In the genomic region with DNA sequence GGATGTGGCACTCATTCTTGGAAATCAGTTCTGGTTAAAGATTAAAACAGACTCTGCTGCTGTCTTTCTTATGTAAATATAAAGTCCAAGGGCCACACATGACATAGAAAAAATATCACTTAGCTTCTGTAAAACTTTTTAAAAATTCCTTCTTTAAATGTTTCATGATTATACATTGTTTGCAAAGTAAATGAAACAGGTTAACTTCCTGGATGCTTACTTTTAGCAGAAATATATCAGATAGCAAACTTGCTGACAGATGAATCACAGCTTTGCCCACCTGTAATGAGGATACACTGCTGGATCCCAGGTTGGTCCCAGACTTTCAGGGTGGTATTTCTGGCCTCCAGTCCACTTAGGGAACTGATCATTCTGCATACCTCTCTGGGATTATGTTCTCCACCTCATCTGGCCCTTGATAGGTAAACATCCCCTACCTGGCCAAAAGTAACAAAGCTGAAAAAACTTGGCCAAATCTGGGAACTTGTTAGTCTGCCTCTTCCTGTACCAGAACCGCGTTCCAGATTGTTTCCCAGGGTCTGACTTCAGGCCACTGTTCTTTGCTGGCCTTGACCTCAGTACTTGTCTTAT, we compare ENCODE assay signal across 2 cellular contexts.
TF ChIP-seq lines count a peak whose summit lies in the region.

No MANE protein-coding gene starts in this region.

TF ChIP-seq in GM23338, 12 proteins besides CTCF, POLR2A, EP300 and RAD21 (continued from another document):
- TF ChIP-seq, protein P1, sequence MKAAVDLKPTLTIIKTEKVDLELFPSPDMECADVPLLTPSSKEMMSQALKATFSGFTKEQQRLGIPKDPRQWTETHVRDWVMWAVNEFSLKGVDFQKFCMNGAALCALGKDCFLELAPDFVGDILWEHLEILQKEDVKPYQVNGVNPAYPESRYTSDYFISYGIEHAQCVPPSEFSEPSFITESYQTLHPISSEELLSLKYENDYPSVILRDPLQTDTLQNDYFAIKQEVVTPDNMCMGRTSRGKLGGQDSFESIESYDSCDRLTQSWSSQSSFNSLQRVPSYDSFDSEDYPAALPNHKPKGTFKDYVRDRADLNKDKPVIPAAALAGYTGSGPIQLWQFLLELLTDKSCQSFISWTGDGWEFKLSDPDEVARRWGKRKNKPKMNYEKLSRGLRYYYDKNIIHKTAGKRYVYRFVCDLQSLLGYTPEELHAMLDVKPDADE (IDR thresholded peaks at IDR 0.05) = no peak
- TF ChIP-seq CREB1 (CRISPR knock-in tag; IDR thresholded peaks at IDR 0.05; ENCODE audit: low read depth) (no peak), JUNB (IDR thresholded peaks at IDR 0.05; ENCODE audit: unreplicated experiment) (no peak), EZH2phosphoT487 (IDR thresholded peaks at IDR 0.05; ENCODE audit: unreplicated experiment) (no peak), EZH2 (IDR thresholded peaks at IDR 0.05; ENCODE audit: low read depth, unreplicated experiment) (no peak), POLR2AphosphoS5 (IDR thresholded peaks at IDR 0.05; ENCODE audit: low read depth) (no peak), STAT1 (IDR thresholded peaks at IDR 0.05; ENCODE audit: unreplicated experiment) (no peak), NANOG (IDR thresholded peaks at IDR 0.05; ENCODE audit: borderline replicate concordance) (no peak)
- TF ChIP-seq, protein P2, sequence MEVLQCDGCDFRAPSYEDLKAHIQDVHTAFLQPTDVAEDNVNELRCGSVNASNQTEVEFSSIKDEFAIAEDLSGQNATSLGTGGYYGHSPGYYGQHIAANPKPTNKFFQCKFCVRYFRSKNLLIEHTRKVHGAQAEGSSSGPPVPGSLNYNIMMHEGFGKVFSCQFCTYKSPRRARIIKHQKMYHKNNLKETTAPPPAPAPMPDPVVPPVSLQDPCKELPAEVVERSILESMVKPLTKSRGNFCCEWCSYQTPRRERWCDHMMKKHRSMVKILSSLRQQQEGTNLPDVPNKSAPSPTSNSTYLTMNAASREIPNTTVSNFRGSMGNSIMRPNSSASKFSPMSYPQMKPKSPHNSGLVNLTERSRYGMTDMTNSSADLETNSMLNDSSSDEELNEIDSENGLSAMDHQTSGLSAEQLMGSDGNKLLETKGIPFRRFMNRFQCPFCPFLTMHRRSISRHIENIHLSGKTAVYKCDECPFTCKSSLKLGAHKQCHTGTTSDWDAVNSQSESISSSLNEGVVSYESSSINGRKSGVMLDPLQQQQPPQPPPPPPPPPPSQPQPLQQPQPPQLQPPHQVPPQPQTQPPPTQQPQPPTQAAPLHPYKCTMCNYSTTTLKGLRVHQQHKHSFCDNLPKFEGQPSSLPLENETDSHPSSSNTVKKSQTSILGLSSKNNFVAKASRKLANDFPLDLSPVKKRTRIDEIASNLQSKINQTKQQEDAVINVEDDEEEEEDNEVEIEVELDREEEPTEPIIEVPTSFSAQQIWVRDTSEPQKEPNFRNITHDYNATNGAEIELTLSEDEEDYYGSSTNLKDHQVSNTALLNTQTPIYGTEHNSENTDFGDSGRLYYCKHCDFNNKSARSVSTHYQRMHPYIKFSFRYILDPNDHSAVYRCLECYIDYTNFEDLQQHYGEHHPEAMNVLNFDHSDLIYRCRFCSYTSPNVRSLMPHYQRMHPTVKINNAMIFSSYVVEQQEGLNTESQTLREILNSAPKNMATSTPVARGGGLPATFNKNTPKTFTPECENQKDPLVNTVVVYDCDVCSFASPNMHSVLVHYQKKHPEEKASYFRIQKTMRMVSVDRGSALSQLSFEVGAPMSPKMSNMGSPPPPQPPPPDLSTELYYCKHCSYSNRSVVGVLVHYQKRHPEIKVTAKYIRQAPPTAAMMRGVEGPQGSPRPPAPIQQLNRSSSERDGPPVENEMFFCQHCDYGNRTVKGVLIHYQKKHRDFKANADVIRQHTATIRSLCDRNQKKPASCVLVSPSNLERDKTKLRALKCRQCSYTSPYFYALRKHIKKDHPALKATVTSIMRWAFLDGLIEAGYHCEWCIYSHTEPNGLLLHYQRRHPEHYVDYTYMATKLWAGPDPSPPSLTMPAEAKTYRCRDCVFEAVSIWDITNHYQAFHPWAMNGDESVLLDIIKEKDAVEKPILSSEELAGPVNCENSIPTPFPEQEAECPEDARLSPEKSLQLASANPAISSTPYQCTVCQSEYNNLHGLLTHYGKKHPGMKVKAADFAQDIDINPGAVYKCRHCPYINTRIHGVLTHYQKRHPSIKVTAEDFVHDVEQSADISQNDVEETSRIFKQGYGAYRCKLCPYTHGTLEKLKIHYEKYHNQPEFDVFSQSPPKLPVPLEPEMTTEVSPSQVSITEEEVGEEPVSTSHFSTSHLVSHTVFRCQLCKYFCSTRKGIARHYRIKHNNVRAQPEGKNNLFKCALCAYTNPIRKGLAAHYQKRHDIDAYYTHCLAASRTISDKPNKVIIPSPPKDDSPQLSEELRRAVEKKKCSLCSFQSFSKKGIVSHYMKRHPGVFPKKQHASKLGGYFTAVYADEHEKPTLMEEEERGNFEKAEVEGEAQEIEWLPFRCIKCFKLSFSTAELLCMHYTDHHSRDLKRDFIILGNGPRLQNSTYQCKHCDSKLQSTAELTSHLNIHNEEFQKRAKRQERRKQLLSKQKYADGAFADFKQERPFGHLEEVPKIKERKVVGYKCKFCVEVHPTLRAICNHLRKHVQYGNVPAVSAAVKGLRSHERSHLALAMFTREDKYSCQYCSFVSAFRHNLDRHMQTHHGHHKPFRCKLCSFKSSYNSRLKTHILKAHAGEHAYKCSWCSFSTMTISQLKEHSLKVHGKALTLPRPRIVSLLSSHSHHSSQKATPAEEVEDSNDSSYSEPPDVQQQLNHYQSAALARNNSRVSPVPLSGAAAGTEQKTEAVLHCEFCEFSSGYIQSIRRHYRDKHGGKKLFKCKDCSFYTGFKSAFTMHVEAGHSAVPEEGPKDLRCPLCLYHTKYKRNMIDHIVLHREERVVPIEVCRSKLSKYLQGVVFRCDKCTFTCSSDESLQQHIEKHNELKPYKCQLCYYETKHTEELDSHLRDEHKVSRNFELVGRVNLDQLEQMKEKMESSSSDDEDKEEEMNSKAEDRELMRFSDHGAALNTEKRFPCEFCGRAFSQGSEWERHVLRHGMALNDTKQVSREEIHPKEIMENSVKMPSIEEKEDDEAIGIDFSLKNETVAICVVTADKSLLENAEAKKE (CRISPR knock-in tag; IDR thresholded peaks at IDR 0.05) = no peak

TF ChIP-seq in liver, 16 proteins besides CTCF, POLR2A, EP300 and RAD21 (continued from another document):
- TF ChIP-seq, protein P3, sequence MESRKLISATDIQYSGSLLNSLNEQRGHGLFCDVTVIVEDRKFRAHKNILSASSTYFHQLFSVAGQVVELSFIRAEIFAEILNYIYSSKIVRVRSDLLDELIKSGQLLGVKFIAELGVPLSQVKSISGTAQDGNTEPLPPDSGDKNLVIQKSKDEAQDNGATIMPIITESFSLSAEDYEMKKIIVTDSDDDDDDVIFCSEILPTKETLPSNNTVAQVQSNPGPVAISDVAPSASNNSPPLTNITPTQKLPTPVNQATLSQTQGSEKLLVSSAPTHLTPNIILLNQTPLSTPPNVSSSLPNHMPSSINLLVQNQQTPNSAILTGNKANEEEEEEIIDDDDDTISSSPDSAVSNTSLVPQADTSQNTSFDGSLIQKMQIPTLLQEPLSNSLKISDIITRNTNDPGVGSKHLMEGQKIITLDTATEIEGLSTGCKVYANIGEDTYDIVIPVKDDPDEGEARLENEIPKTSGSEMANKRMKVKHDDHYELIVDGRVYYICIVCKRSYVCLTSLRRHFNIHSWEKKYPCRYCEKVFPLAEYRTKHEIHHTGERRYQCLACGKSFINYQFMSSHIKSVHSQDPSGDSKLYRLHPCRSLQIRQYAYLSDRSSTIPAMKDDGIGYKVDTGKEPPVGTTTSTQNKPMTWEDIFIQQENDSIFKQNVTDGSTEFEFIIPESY (IDR thresholded peaks at IDR 0.05) = peak; percentile 37
- no peak for TF ChIP-seq FOXA1 (IDR thresholded peaks at IDR 0.05)
- TF ChIP-seq HNF4A (conservative IDR thresholded peaks at IDR 0.05) = peak; percentile 62 to 77
- TF ChIP-seq, protein P4, sequence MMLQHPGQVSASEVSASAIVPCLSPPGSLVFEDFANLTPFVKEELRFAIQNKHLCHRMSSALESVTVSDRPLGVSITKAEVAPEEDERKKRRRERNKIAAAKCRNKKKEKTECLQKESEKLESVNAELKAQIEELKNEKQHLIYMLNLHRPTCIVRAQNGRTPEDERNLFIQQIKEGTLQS (IDR thresholded peaks at IDR 0.05) = no peak
- TF ChIP-seq, protein P5, sequence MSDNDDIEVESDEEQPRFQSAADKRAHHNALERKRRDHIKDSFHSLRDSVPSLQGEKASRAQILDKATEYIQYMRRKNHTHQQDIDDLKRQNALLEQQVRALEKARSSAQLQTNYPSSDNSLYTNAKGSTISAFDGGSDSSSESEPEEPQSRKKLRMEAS (IDR thresholded peaks at IDR 0.05) = peak; percentile 27
